18 cellular contexts compared by ENCODE assay signal in the genomic region with DNA sequence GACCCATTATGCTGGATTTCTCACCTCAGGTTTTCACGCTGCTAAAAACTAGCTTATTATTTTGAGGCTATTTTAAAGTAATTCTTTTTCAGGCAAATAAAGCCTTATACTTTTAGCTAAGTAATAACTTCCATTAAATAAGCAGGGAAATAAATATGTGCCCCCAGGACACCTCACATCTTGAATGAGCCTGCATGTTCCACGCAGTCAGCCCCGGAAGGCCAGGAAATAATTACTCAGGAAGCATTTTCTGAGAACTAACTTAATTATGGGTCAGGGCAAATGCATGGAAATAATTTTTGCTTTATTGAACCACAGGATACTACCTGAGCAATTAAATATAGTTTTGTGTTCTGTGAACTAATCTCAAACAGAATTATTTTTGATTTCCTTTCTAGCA.
"Had no signal": no experiment of that assay in that cellular context is flagged by ENCODE, and none has a peak within 500 bp of the region (broad histone marks: within the 10 kb centered on the region; RNA-seq: fewer than 3 reads in every experiment).

No MANE protein-coding gene starts in this region.

- H3K27ac ChIP-seq: heart left ventricle, neutrophil, psoas muscle, right lobe of liver, suprapubic skin, thyroid gland, upper lobe of left lung, vagina had no signal

- H3K4me1 ChIP-seq: psoas muscle, right lobe of liver, suprapubic skin, vagina had no signal

- ATAC-seq: esophagus mucosa; heart left ventricle; left colon; naive thymus-derived CD4-positive, alpha-beta T cell; psoas muscle; right lobe of liver; stimulated activated effector memory CD8-positive, alpha-beta T cell treated with anti-CD3 and anti-CD28 coated beads, Interleukin-12 subunit alpha, Interleukin-12 subunit beta, amount 100 ng/mL, for 72 hours; stimulated activated naive CD8-positive, alpha-beta T cell treated with anti-CD3 and anti-CD28 coated beads, Interleukin-15, Interleukin-2, amounts not matched to agents 100 U/mL and 50 U/mL, for 24 hours had no signal

- H3K9me3 ChIP-seq: heart left ventricle, neutrophil, psoas muscle, right lobe of liver, suprapubic skin, thyroid gland, upper lobe of left lung, vagina had no signal

- DNase-seq: effector memory CD4-positive, alpha-beta T cell; heart left ventricle; hippocampal formation; left colon; naive thymus-derived CD4-positive, alpha-beta T cell; psoas muscle; retina; right lobe of liver; stimulated activated CD4-positive, alpha-beta T cell treated with anti-CD3 and anti-CD28 coated beads, Interleukin-4, amount 100 ng/mL, for 1 hour; stimulated activated CD8-positive, alpha-beta memory T cell treated with anti-CD3 and anti-CD28 coated beads, Interleukin-4, amount 100 ng/mL, for 48 hours; stimulated activated naive CD8-positive, alpha-beta T cell treated with anti-CD3 and anti-CD28 coated beads, Interleukin-15, Interleukin-2, amounts not matched to agents 100 U/mL and 50 U/mL, for 24 hours; thyroid gland; upper lobe of left lung had no signal

- H3K4me3 ChIP-seq: heart left ventricle, psoas muscle, right lobe of liver, suprapubic skin, thyroid gland, upper lobe of left lung, vagina had no signal

- H3K27me3 ChIP-seq: heart left ventricle, neutrophil, right lobe of liver, suprapubic skin, thyroid gland, upper lobe of left lung, vagina had no signal
